In the genomic region with DNA sequence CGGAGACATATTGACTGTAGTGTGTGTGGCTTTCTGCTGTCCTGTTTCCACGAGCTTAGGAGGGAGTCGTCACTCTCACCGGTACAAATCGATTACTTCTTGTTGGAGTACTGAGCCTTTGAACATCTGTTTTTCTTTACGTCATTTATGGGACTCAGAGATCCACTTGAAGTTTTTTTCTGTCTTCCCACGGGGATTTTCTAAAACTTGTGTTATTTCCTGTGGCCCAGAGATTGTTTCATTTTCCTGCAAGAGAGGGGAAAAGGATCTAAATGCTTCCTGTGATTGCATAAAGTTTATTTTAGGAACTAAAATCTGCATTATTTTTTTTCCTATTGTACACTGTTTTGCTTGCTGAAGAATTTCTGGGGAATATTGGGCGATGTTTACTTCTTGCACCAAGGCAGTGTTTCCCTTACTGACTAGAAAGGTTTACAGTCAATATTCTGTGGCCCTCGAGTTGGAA, we compare ENCODE assay signal across 15 cellular contexts.
DNase-seq lines count a peak whose midpoint lies in the region; ATAC-seq, FAIRE-seq and TF ChIP-seq lines count a peak whose summit lies in the region.
"Had no signal": no experiment of that assay in that cellular context is flagged by ENCODE, and none has a peak within 500 bp of the region (broad histone marks: within the 10 kb centered on the region; RNA-seq: fewer than 3 reads in every experiment).

No MANE protein-coding gene starts in this region.

- no peak overlapping the region for H2BK5ac ChIP-seq in mesendoderm (ENCODE audit: low read length)

- no peak for FAIRE-seq in HepG2 (lab: Jason Lieb, UNC)

- H3K9ac ChIP-seq in HepG2 (ENCODE audit: insufficient read depth, low read depth, low read length) (no peak overlapping the region), skeletal muscle satellite cell (ENCODE audit: low read depth, low read length) (peak overlapping the region; percentile 38), mesendoderm (ENCODE audit: low read length) (no peak overlapping the region)

- H3K9me3 ChIP-seq in HepG2 (ENCODE audit: low read length) (no peaks in the 10 kb centered on the region), skeletal muscle satellite cell (replicated peaks; ENCODE audit: low read length) (no peaks in the 10 kb centered on the region)
- H3K9me3 ChIP-seq: colonic mucosa had no signal

- intact Hi-C loops in HepG2 (cut with micrococcal nuclease; ENCODE audit: unreplicated experiment), result no loop called here

- H3K4me1 ChIP-seq in HepG2 (ENCODE audit: insufficient read depth, low read length) (peaks cover 10% of the 10 kb centered on the region; the same call in 1 of the 2 replicates), skeletal muscle satellite cell (ENCODE audit: control insufficient read depth, insufficient read depth, low read length) (peaks cover 33% of the 10 kb centered on the region), mesendoderm (ENCODE audit: control insufficient read depth, low read depth, low read length) (no peaks in the 10 kb centered on the region)
- H3K4me1 ChIP-seq: colonic mucosa had no signal

- H3K18ac ChIP-seq in mesendoderm (ENCODE audit: low read length), result no peak overlapping the region

- no peaks in the 10 kb centered on the region for H3K79me2 ChIP-seq in HepG2 (ENCODE audit: insufficient read depth, low read length)
- no peaks in the 10 kb centered on the region for H3K79me2 ChIP-seq in mesendoderm (ENCODE audit: control insufficient read depth, insufficient read depth, low read length)

- CTCF ChIA-PET in HepG2 (lab: Yijun Ruan, JAX; ENCODE audit: low intra/inter-chr PET ratio, low total read pairs), result no interaction called here

- in situ Hi-C loops in HepG2 (cut with HindIII; ENCODE audit: extremely low pct_ligation_motif_present, low pct_unique_long_range_greater_than_20kb), result no loop called here

- H3K27me3 ChIP-seq in HepG2 (ENCODE audit: control insufficient read depth in 1 of 2, insufficient read depth in 2 of 2, low read length in 2 of 2) (no peaks in the 10 kb centered on the region), skeletal muscle satellite cell (ENCODE audit: control insufficient read depth, insufficient read depth, low read length) (no peaks in the 10 kb centered on the region), mesendoderm (ENCODE audit: insufficient read depth, low read length, poor library complexity) (no peaks in the 10 kb centered on the region)
- H3K27me3 ChIP-seq: colonic mucosa had no signal

- DNase-seq in NCI-H524 treated with DMSO at 0.1 percent for 48 hours (lab: John Stamatoyannopoulos, UW) (peak; percentile 60), dermis microvascular lymphatic vessel endothelial cell (ENCODE audit: low read depth in 2 of 2) (peak; percentile 9 to 59), HepG2 (ENCODE audit: low spot score) (no peak), activated gamma-delta T cell (lab: John Stamatoyannopoulos, UW) (no peak), mesendoderm (no peak), A172 (ENCODE audit: low spot score) (no peak)
- DNase-seq: activated CD4-positive, alpha-beta memory T cell treated with anti-CD3 and anti-CD28 coated beads, Interleukin-2, amount 10 ng/mL, durations not matched to agents 7 days and 5 days; activated naive CD4-positive, alpha-beta T cell treated with anti-CD3 and anti-CD28 coated beads, Interleukin-2, amount 10 ng/mL, durations not matched to agents 7 days and 5 days; CD4-positive, alpha-beta memory T cell; colonic mucosa; KBM-7; NCI-H1694; OCI-M1 had no signal

- H2BK15ac ChIP-seq in mesendoderm (replicated peaks; ENCODE audit: low read depth), result no peak overlapping the region

- no peak overlapping the region for H2AK5ac ChIP-seq in mesendoderm (ENCODE audit: low read length)

- H4K5ac ChIP-seq in mesendoderm (ENCODE audit: low read length), result no peak overlapping the region

- TF ChIP-seq RAD21 in HepG2 (CRISPR knock-in tag; IDR thresholded peaks at IDR 0.05), result no peak

- H3K56ac ChIP-seq in mesendoderm (ENCODE audit: low read length), result no peak overlapping the region

- no peaks in the 10 kb centered on the region for H3K36me3 ChIP-seq in HepG2 (replicated peaks in 1 of 2; ENCODE audit: control insufficient read depth in 1 of 2, insufficient read depth in 2 of 2, low read length in 2 of 2)
- no peaks in the 10 kb centered on the region for H3K36me3 ChIP-seq in skeletal muscle satellite cell (ENCODE audit: insufficient read depth, low read length)
- no peaks in the 10 kb centered on the region for H3K36me3 ChIP-seq in mesendoderm (ENCODE audit: control insufficient read depth, insufficient read depth, low read length)
- H3K36me3 ChIP-seq: colonic mucosa had no signal

- POLR2A ChIA-PET in HepG2 (lab: Yijun Ruan, JAX), result no interaction called here

- ATAC-seq in HepG2 (peak; percentile 75), GM18867 (IDR thresholded peaks at IDR 0.05; ENCODE audit: unreplicated experiment) (no peak)

- H3K23ac ChIP-seq in mesendoderm (ENCODE audit: low read length), result no peak overlapping the region

- no peak for TF ChIP-seq POLR2A in HepG2 (IDR thresholded peaks at IDR 0.05; ENCODE audit: insufficient read depth in 1 of 2, low read depth in 2 of 2, low read length in 2 of 2)

- no TSS peak for BruUV-seq in HepG2 (replicated peaks; lab: Mats Ljungman, UMichigan)

- TF ChIP-seq EP300 in HepG2 (IDR thresholded peaks at IDR 0.05; ENCODE audit: low read depth in 2 of 2, low read length in 2 of 2) (no peak), HepG2 (CRISPR knock-in tag; IDR thresholded peaks at IDR 0.05; ENCODE audit: borderline replicate concordance) (no peak)

- H4K8ac ChIP-seq in mesendoderm (ENCODE audit: low read depth, low read length), result no peak overlapping the region

- H3K27ac ChIP-seq in HepG2 (ENCODE audit: extremely low read length, insufficient read depth, low read length) (no peak overlapping the region), mesendoderm (ENCODE audit: low read depth, low read length) (no peak overlapping the region)
- H3K27ac ChIP-seq: colonic mucosa had no signal

- no peak overlapping the region for H2BK120ac ChIP-seq in mesendoderm (ENCODE audit: low read depth, low read length)

- no peaks in the 10 kb centered on the region for H3K79me1 ChIP-seq in mesendoderm (ENCODE audit: low read length)

- peak overlapping the region; percentile 21 for H2AFZ ChIP-seq in HepG2 (ENCODE audit: low read length)

- H3K4me3 ChIP-seq in HepG2 (replicated peaks in 1 of 3; ENCODE audit: insufficient read depth in 1 of 3, low read depth in 2 of 3, low read length in 3 of 3), result 0 out of 6 replicates have a peak overlapping the region, but pooled peaks of 1 of the 3 experiments have one; percentile 0
- peak overlapping the region; percentile 53 for H3K4me3 ChIP-seq in skeletal muscle satellite cell (ENCODE audit: low read length)
- no peak overlapping the region for H3K4me3 ChIP-seq in mesendoderm (ENCODE audit: low read length)
- H3K4me3 ChIP-seq: colonic mucosa had no signal

- H3K4me2 ChIP-seq in HepG2 (ENCODE audit: low read depth, low read length), result peak overlapping the region; percentile 30
- H3K4me2 ChIP-seq in skeletal muscle satellite cell (ENCODE audit: low read length), result peak overlapping the region; percentile 68
- H3K4me2 ChIP-seq in mesendoderm (ENCODE audit: low read length), result no peak overlapping the region

- 21% methylated on average over 9 of the region's 9 CpGs for WGBS in HepG2 (ENCODE audit: low lambda C conversion rate)
- no CpG with 5 or more reads among the region's 9 CpGs for WGBS in mesendoderm (ENCODE audit: extremely low coverage, insufficient coverage, low lambda C conversion rate)

- no peaks in the 10 kb centered on the region for H4K20me1 ChIP-seq in HepG2 (ENCODE audit: insufficient read depth, low read length)

- TF ChIP-seq CTCF in HepG2 (CRISPR knock-in tag; IDR thresholded peaks at IDR 0.05), result no peak

- no peak overlapping the region for H3K4ac ChIP-seq in mesendoderm (ENCODE audit: low read depth, low read length)

TF ChIP-seq in HepG2, 621 proteins besides CTCF, POLR2A, EP300 and RAD21 (continues in another document):
- TF ChIP-seq, protein P1, sequence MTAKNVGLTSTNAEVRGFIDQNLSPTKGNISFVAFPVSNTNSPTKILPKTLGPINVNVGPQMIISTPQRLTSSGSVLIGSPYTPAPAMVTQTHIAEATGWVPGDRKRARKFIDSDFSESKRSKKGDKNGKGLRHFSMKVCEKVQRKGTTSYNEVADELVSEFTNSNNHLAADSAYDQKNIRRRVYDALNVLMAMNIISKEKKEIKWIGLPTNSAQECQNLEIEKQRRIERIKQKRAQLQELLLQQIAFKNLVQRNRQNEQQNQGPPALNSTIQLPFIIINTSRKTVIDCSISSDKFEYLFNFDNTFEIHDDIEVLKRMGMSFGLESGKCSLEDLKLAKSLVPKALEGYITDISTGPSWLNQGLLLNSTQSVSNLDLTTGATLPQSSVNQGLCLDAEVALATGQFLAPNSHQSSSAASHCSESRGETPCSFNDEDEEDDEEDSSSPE (CRISPR knock-in tag; IDR thresholded peaks at IDR 0.05), result no peak
- TF ChIP-seq ZNF850 (CRISPR knock-in tag; conservative IDR thresholded peaks at IDR 0.05) (0 out of 2 replicates have a peak, but pooled peaks have one; percentile 15), ZNF567 (CRISPR knock-in tag; IDR thresholded peaks at IDR 0.05; ENCODE audit: borderline replicate concordance) (no peak), ZNF33A (CRISPR knock-in tag; IDR thresholded peaks at IDR 0.05; ENCODE audit: borderline replicate concordance) (no peak), ZIK1 (CRISPR knock-in tag; IDR thresholded peaks at IDR 0.05; ENCODE audit: borderline replicate concordance, low read depth) (no peak), MIER3 (CRISPR knock-in tag; IDR thresholded peaks at IDR 0.05; ENCODE audit: borderline replicate concordance) (no peak), ZNF790 (CRISPR knock-in tag; IDR thresholded peaks at IDR 0.05; ENCODE audit: borderline replicate concordance) (no peak)
- TF ChIP-seq, protein P2, sequence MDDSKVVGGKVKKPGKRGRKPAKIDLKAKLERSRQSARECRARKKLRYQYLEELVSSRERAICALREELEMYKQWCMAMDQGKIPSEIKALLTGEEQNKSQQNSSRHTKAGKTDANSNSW (CRISPR knock-in tag; IDR thresholded peaks at IDR 0.05; ENCODE audit: borderline replicate concordance), result no peak

Comparison
In these comparisons a context has a peak if more than half of its experiments do, and no peak if none do; other contexts are left out.
1. DNase-seq: peak in NCI-H524 treated with DMSO at 0.1 percent for 48 hours (single experiment) and dermis microvascular lymphatic vessel endothelial cell (2 of 2); none in HepG2 (single experiment), activated gamma-delta T cell (single experiment), mesendoderm (single experiment) and A172 (single experiment).